In genomic region chr4:141486375-141486997, GRCh38 we compare ENCODE assay signal across 17 cellular contexts.
DNase-seq lines count a peak whose midpoint lies in the region; ATAC-seq and TF ChIP-seq lines count a peak whose summit lies in the region.
"Had no signal": no experiment of that assay in that cellular context is flagged by ENCODE, and none has a peak within 500 bp of the region (broad histone marks: within the 10 kb centered on the region; RNA-seq: fewer than 3 reads in every experiment).

No MANE protein-coding gene starts in this region.

- no peak for TF ChIP-seq CTCF in BJ (IDR thresholded peaks at IDR 0.05; ENCODE audit: insufficient read depth, low read depth, low read length)
- no peak for TF ChIP-seq CTCF in PC-3 (conservative IDR thresholded peaks at IDR 0.05; ENCODE audit: low read depth, low read length)
- no peak for TF ChIP-seq CTCF in osteocyte (IDR thresholded peaks at IDR 0.05)
- no peak for TF ChIP-seq CTCF in endodermal cell (conservative IDR thresholded peaks at IDR 0.05)

- DNase-seq in BJ (ENCODE audit: low read depth) (peak; percentile 47), PC-3 (peak; percentile 87), dedifferentiated amniotic fluid mesenchymal stem cell (ENCODE audit: extremely low spot score) (peak; percentile 55), osteocyte (ENCODE audit: extremely low spot score, unreplicated experiment) (no peak), endodermal cell (no peak), NCI-H2227 treated with DMSO at 0.1 percent for 48 hours (lab: John Stamatoyannopoulos, UW) (no peak)
- DNase-seq in activated T-helper 2 cell treated with anti-CD3 and anti-CD28 coated beads, Interferon-gamma antibody, Interleukin-2, Interleukin-4, amounts not matched to agents 10 μg/mL and 5 μg/mL and 100 μg/mL, durations not matched to agents 14 hours and 24 hours and 36 hours (ENCODE audit: low spot score), result no peak
- DNase-seq: CD4-positive, alpha-beta T cell; GF-D8; kidney glomerular epithelial cell; NCI-H446 treated with DMSO at 0.1 percent for 48 hours; stimulated activated CD4-positive, alpha-beta T cell treated with anti-CD3 and anti-CD28 coated beads, Interleukin-2, amount 100 ng/mL, for 48 hours; uterus had no signal

- BruUV-seq in PC-3 (replicated peaks; lab: Mats Ljungman, UMichigan), result no TSS peak

- H3K9me3 ChIP-seq in PC-3 (ENCODE audit: low read length) (no peaks in the 10 kb centered on the region; the same call in 1 of the 2 replicates), endodermal cell (ENCODE audit: control insufficient read depth, low read length) (no peaks in the 10 kb centered on the region)
- H3K9me3 ChIP-seq: prostate gland had no signal

- H3K36me3 ChIP-seq in BJ (ENCODE audit: control insufficient read depth, insufficient read depth, low read length) (no peaks in the 10 kb centered on the region), PC-3 (ENCODE audit: low read depth, low read length) (no peaks in the 10 kb centered on the region), endodermal cell (ENCODE audit: control insufficient read depth, insufficient read depth, low read length) (no peaks in the 10 kb centered on the region)
- H3K36me3 ChIP-seq: prostate gland, uterus had no signal

- no peaks in the 10 kb centered on the region for H4K20me1 ChIP-seq in PC-3 (ENCODE audit: low read length)

- WGBS in endodermal cell (ENCODE audit: insufficient coverage in 1 of 2, insufficient read length in 1 of 2), 2 experiments, result 89 to 100% methylated on average over 2 to 4 of the region's 4 CpGs

- peaks cover 15% of the 10 kb centered on the region for H3K9me3 Mint-ChIP-seq in osteocyte (ENCODE audit: unreplicated experiment)
- peaks cover 5% of the 10 kb centered on the region for H3K9me3 Mint-ChIP-seq in endodermal cell
- H3K9me3 Mint-ChIP-seq in activated T-helper 2 cell treated with anti-CD3 and anti-CD28 coated beads, Interferon-gamma antibody, Interleukin-2, Interleukin-4, amounts not matched to agents 10 μg/mL and 5 μg/mL and 100 μg/mL, durations not matched to agents 14 hours and 24 hours and 36 hours, result peaks cover 17% of the 10 kb centered on the region

- ATAC-seq in PC-3, result peak; percentile 70
- ATAC-seq in GM18868 (IDR thresholded peaks at IDR 0.05; ENCODE audit: unreplicated experiment), result no peak

- no peak overlapping the region for H3K4me3 Mint-ChIP-seq in osteocyte (ENCODE audit: unreplicated experiment)
- no peak overlapping the region for H3K4me3 Mint-ChIP-seq in endodermal cell
- H3K4me3 Mint-ChIP-seq in activated T-helper 2 cell treated with anti-CD3 and anti-CD28 coated beads, Interferon-gamma antibody, Interleukin-2, Interleukin-4, amounts not matched to agents 10 μg/mL and 5 μg/mL and 100 μg/mL, durations not matched to agents 14 hours and 24 hours and 36 hours (ENCODE audit: low read depth), result no peak overlapping the region
- H3K4me3 Mint-ChIP-seq: activated naive CD8-positive, alpha-beta T cell; CD4-positive, alpha-beta T cell; dendritic cell treated with granulocyte-macrophage colony-stimulating factor and Interleukin-4, amounts not matched to agents 40 ng/mL and 50 ng/mL, for 4 days had no signal

- H3K4me3 ChIP-seq in BJ (ENCODE audit: low read depth, low read length), result no peak overlapping the region
- H3K4me3 ChIP-seq in PC-3 (ENCODE audit: low read length), result no peak overlapping the region
- no peak overlapping the region for H3K4me3 ChIP-seq in endodermal cell (ENCODE audit: low read length)
- H3K4me3 ChIP-seq: prostate gland, uterus had no signal

- peak overlapping the region; percentile 23 for H3K4me2 ChIP-seq in PC-3 (ENCODE audit: low read length)

- POLR2A ChIA-PET in BJ (lab: Charles Lee), result interaction anchor here (0.6 kb wide), 1 partner anchor 133 kb away, joined by 3 read pairs; no protein-coding TSS in a partner anchor
- POLR2A ChIA-PET in PC-3 (lab: Charles Lee; ENCODE audit: unreplicated experiment), result no interaction called here

- H3K27me3 Mint-ChIP-seq in osteocyte (ENCODE audit: unreplicated experiment), result no peaks in the 10 kb centered on the region
- no peaks in the 10 kb centered on the region for H3K27me3 Mint-ChIP-seq in endodermal cell (ENCODE audit: insufficient read depth)
- H3K27me3 Mint-ChIP-seq in activated T-helper 2 cell treated with anti-CD3 and anti-CD28 coated beads, Interferon-gamma antibody, Interleukin-2, Interleukin-4, amounts not matched to agents 10 μg/mL and 5 μg/mL and 100 μg/mL, durations not matched to agents 14 hours and 24 hours and 36 hours (ENCODE audit: low read depth), result no peaks in the 10 kb centered on the region
- H3K27me3 Mint-ChIP-seq: activated naive CD8-positive, alpha-beta T cell; dendritic cell treated with granulocyte-macrophage colony-stimulating factor and Interleukin-4, amounts not matched to agents 40 ng/mL and 50 ng/mL, for 4 days had no signal

- H3K27ac Mint-ChIP-seq in osteocyte (ENCODE audit: unreplicated experiment), result peak overlapping the region; percentile 53
- H3K27ac Mint-ChIP-seq in endodermal cell, result no peak overlapping the region
- no peak overlapping the region for H3K27ac Mint-ChIP-seq in activated T-helper 2 cell treated with anti-CD3 and anti-CD28 coated beads, Interferon-gamma antibody, Interleukin-2, Interleukin-4, amounts not matched to agents 10 μg/mL and 5 μg/mL and 100 μg/mL, durations not matched to agents 14 hours and 24 hours and 36 hours
- H3K27ac Mint-ChIP-seq: activated naive CD8-positive, alpha-beta T cell; CD4-positive, alpha-beta T cell; dendritic cell treated with granulocyte-macrophage colony-stimulating factor and Interleukin-4, amounts not matched to agents 40 ng/mL and 50 ng/mL, for 4 days had no signal

- H3K36me3 Mint-ChIP-seq in osteocyte (ENCODE audit: unreplicated experiment), result no peaks in the 10 kb centered on the region
- no peaks in the 10 kb centered on the region for H3K36me3 Mint-ChIP-seq in endodermal cell (ENCODE audit: low read depth)
- no peaks in the 10 kb centered on the region for H3K36me3 Mint-ChIP-seq in activated T-helper 2 cell treated with anti-CD3 and anti-CD28 coated beads, Interferon-gamma antibody, Interleukin-2, Interleukin-4, amounts not matched to agents 10 μg/mL and 5 μg/mL and 100 μg/mL, durations not matched to agents 14 hours and 24 hours and 36 hours (ENCODE audit: low read depth)
- H3K36me3 Mint-ChIP-seq: activated naive CD8-positive, alpha-beta T cell had no signal

- H3K27ac ChIP-seq in PC-3 (ENCODE audit: low read length) (peak overlapping the region; percentile 27), endodermal cell (ENCODE audit: low read depth, low read length) (no peak overlapping the region)
- H3K27ac ChIP-seq: prostate gland, uterus had no signal

- CTCF ChIA-PET in BJ (lab: Yijun Ruan, JAX) (interaction anchor here (1.0 to 1.3 kb wide), 2 partner anchors 9 kb away, joined by 3 read pairs; no protein-coding TSS in a partner anchor), PC-3 (lab: Charles Lee) (no interaction called here)

- H3K4me1 ChIP-seq in PC-3 (ENCODE audit: insufficient read depth, low read length) (peaks cover 12% of the 10 kb centered on the region), endodermal cell (ENCODE audit: control insufficient read depth, insufficient read depth, low read length) (no peaks in the 10 kb centered on the region)
- H3K4me1 ChIP-seq: prostate gland, uterus had no signal

- no peaks in the 10 kb centered on the region for H3K27me3 ChIP-seq in BJ (ENCODE audit: control insufficient read depth, insufficient read depth, low read length)
- H3K27me3 ChIP-seq in PC-3 (ENCODE audit: low read length), result no peaks in the 10 kb centered on the region
- H3K27me3 ChIP-seq in endodermal cell (ENCODE audit: control insufficient read depth, insufficient read depth, low read length, poor library complexity, severe bottlenecking), result no peaks in the 10 kb centered on the region
- H3K27me3 ChIP-seq: uterus had no signal

- H3F3A ChIP-seq in PC-3 (ENCODE audit: low read length, unreplicated experiment), result no peaks in the 10 kb centered on the region

- H3K9ac ChIP-seq in PC-3 (ENCODE audit: low read length), result no peak overlapping the region
- H3K9ac ChIP-seq in endodermal cell (ENCODE audit: extremely low read depth, low read length, poor library complexity, severe bottlenecking), result no peak overlapping the region

- no peaks in the 10 kb centered on the region for H3K9me2 ChIP-seq in PC-3 (replicated peaks; ENCODE audit: low read length)

- intact Hi-C loops in PC-3 (cut with micrococcal nuclease), result no loop called here
- intact Hi-C loops in activated T-helper 2 cell treated with anti-CD3 and anti-CD28 coated beads, Interferon-gamma antibody, Interleukin-2, Interleukin-4, amounts not matched to agents 10 μg/mL and 5 μg/mL and 100 μg/mL, durations not matched to agents 14 hours and 24 hours and 36 hours (cut with micrococcal nuclease), result no loop called here

- peak overlapping the region; percentile 39; the same call in 1 of the 2 replicates for H2AFZ ChIP-seq in PC-3 (ENCODE audit: low read length)

- H3K4me1 Mint-ChIP-seq in osteocyte (ENCODE audit: unreplicated experiment) (peaks cover 6% of the 10 kb centered on the region), endodermal cell (no peaks in the 10 kb centered on the region)
- no peaks in the 10 kb centered on the region for H3K4me1 Mint-ChIP-seq in activated T-helper 2 cell treated with anti-CD3 and anti-CD28 coated beads, Interferon-gamma antibody, Interleukin-2, Interleukin-4, amounts not matched to agents 10 μg/mL and 5 μg/mL and 100 μg/mL, durations not matched to agents 14 hours and 24 hours and 36 hours (ENCODE audit: low read depth)

- H3K79me2 ChIP-seq in PC-3 (ENCODE audit: low read length), result no peaks in the 10 kb centered on the region

Comparison
In these comparisons a context has a peak if more than half of its experiments do, and no peak if none do; other contexts are left out.
1. DNase-seq: peak in BJ (single experiment), PC-3 (single experiment) and dedifferentiated amniotic fluid mesenchymal stem cell (single experiment); none in osteocyte (single experiment), endodermal cell (single experiment), NCI-H2227 treated with DMSO at 0.1 percent for 48 hours (single experiment) and activated T-helper 2 cell treated with anti-CD3 and anti-CD28 coated beads, Interferon-gamma antibody, Interleukin-2, Interleukin-4, amounts not matched to agents 10 μg/mL and 5 μg/mL and 100 μg/mL, durations not matched to agents 14 hours and 24 hours and 36 hours (single experiment).